14 cellular contexts compared by ENCODE assay signal in the genomic region with DNA sequence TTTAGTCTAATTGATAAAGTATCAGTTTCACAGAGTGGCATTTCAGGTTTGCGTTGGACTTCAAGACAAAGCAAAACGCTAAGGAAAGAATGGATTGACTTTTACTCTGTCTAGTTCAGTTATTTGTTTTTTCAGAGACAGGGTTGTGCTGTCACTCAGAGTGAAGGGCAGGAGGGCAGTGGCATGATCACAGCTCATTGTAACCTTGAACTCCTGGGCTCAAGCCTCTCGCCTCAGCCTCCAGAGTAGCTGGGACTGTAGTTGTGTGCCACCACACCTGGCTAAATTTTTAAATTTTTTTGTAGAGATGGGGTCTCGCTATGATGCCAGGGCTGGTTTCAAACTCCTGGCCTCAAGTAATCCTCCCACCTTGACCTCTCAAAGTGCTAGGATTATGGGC.
DNase-seq lines count a peak whose midpoint lies in the region; ATAC-seq and TF ChIP-seq lines count a peak whose summit lies in the region.
"Had no signal": no experiment of that assay in that cellular context is flagged by ENCODE, and none has a peak within 500 bp of the region (broad histone marks: within the 10 kb centered on the region; RNA-seq: fewer than 3 reads in every experiment).

No MANE protein-coding gene starts in this region.

- no peaks in the 10 kb centered on the region for H3K36me3 Mint-ChIP-seq in T-helper 17 cell (ENCODE audit: low read depth)
- peaks cover 24% of the 10 kb centered on the region for H3K36me3 Mint-ChIP-seq in nephron progenitor cell (ENCODE audit: low read depth)

- no peaks in the 10 kb centered on the region for H3K9me3 Mint-ChIP-seq in nephron progenitor cell
- H3K9me3 Mint-ChIP-seq: CD4-positive, alpha-beta T cell; IgD-negative memory B cell had no signal

- H3K4me1 Mint-ChIP-seq in T-helper 17 cell (peaks cover 4% of the 10 kb centered on the region), nephron progenitor cell (no peaks in the 10 kb centered on the region)

- intact Hi-C loops in lower leg skin (cut with DNase I; ENCODE audit: low total_unique reads), result no loop called here

- ATAC-seq in T-helper 17 cell (no peak), left lobe of liver (peak; percentile 51), HG03025 (IDR thresholded peaks at IDR 0.05; ENCODE audit: low FRiP score, unreplicated experiment) (no peak)

- DNase-seq in T-helper 17 cell, result no peak
- DNase-seq in left lobe of liver (ENCODE audit: low spot score), result no peak
- no peak for DNase-seq in nephron progenitor cell
- no peak for DNase-seq in lower leg skin (ENCODE audit: low spot score in 2 of 2)
- DNase-seq in erythroblast (lab: John Stamatoyannopoulos, UW), result no peak
- DNase-seq: ACHN; CD4-positive, alpha-beta T cell; DMS153; DMS79; GDM1; KG1 had no signal

- no peak for TF ChIP-seq POLR2A in lower leg skin (IDR thresholded peaks at IDR 0.05)
- TF ChIP-seq POLR2A in erythroblast (IDR thresholded peaks at IDR 0.05; ENCODE audit: low read length), result no peak

- H3K4me3 Mint-ChIP-seq in T-helper 17 cell, result no peak overlapping the region
- no peak overlapping the region for H3K4me3 Mint-ChIP-seq in nephron progenitor cell
- H3K4me3 Mint-ChIP-seq: CD4-positive, alpha-beta T cell; IgD-negative memory B cell had no signal

- H3K4me3 ChIP-seq in lower leg skin (ENCODE audit: low read depth, poor library complexity, severe bottlenecking), result no peak overlapping the region
- H3K4me3 ChIP-seq: HAP-1 had no signal

- no peaks in the 10 kb centered on the region for H3K27me3 Mint-ChIP-seq in T-helper 17 cell
- H3K27me3 Mint-ChIP-seq in nephron progenitor cell (ENCODE audit: low read depth, poor library complexity), result no peaks in the 10 kb centered on the region
- H3K27me3 Mint-ChIP-seq: CD4-positive, alpha-beta T cell; IgD-negative memory B cell had no signal

- 96 to 98% methylated on average over 4 of the region's 4 CpGs for WGBS in lower leg skin, 2 donors

- H3K27ac Mint-ChIP-seq in T-helper 17 cell (peak overlapping the region; percentile 85), nephron progenitor cell (peak overlapping the region; percentile 36)
- H3K27ac Mint-ChIP-seq: CD4-positive, alpha-beta T cell had no signal

- TF ChIP-seq CTCF in nephron progenitor cell (IDR thresholded peaks at IDR 0.05) (no peak), lower leg skin (IDR thresholded peaks at IDR 0.05) (no peak)

- H3K9me3 ChIP-seq in T-helper 17 cell (ENCODE audit: control insufficient read depth, low read length, poor library complexity, severe bottlenecking), result no peaks in the 10 kb centered on the region
- H3K9me3 ChIP-seq: HAP-1 had no signal
